In the genomic region with DNA sequence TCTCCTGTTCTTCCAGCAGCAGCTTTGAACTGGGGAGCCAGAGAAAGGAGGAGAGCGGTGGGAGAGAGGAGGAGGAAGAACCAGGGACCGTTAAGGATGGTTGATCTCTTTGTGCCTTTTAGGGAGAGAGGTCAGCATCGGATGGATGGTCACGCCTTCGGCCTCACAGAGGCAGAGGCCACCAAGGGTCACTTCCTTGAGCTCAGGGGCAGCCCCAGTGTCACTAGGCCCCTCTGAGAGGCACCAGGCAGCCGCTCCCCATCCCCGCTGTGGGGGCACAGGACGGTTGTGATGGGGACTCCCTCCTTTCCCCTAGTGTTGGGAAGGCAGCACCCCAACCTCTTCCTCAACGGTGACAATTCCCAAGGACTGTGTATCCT, we compare ENCODE assay signal across 22 cellular contexts.
"Had no signal": no experiment of that assay in that cellular context is flagged by ENCODE, and none has a peak within 500 bp of the region (broad histone marks: within the 10 kb centered on the region; RNA-seq: fewer than 3 reads in every experiment).

No MANE protein-coding gene starts in this region.

- H3K36me3 ChIP-seq: esophagus muscularis mucosa, gastrocnemius medialis, heart right ventricle, lower lobe of right lung, prostate gland, right lobe of liver, suprapubic skin, thyroid gland had no signal

- DNase-seq: effector memory CD8-positive, alpha-beta T cell; heart right ventricle; kidney glomerular epithelial cell; lower lobe of right lung; naive thymus-derived CD4-positive, alpha-beta T cell; occipital lobe; stimulated activated CD4-positive, alpha-beta T cell treated with anti-CD3 and anti-CD28 coated beads, Interleukin-2, amount 100 ng/mL, for 24 hours; stimulated activated naive CD4-positive, alpha-beta T cell; thyroid gland had no signal

- H3K9me3 Mint-ChIP-seq: dendritic cell treated with granulocyte-macrophage colony-stimulating factor and Interleukin-4, amounts not matched to agents 40 ng/mL and 50 ng/mL, for 4 days; effector memory CD8-positive, alpha-beta T cell had no signal

- H3K79me2 ChIP-seq: parathyroid adenoma had no signal

- H3K9me3 ChIP-seq: gastrocnemius medialis, lower lobe of right lung, prostate gland, right lobe of liver, thyroid gland had no signal

- FAIRE-seq: islet of Langerhans, urothelium cell line had no signal

- H3K27ac Mint-ChIP-seq: dendritic cell treated with granulocyte-macrophage colony-stimulating factor and Interleukin-4, amounts not matched to agents 40 ng/mL and 50 ng/mL, for 4 days; effector memory CD8-positive, alpha-beta T cell; memory B cell; naive thymus-derived CD4-positive, alpha-beta T cell had no signal

- H3K4me3 Mint-ChIP-seq: dendritic cell treated with granulocyte-macrophage colony-stimulating factor and Interleukin-4, amounts not matched to agents 40 ng/mL and 50 ng/mL, for 4 days; effector memory CD8-positive, alpha-beta T cell; memory B cell; naive thymus-derived CD4-positive, alpha-beta T cell had no signal

- ATAC-seq: effector memory CD8-positive, alpha-beta T cell; gastrocnemius medialis; heart right ventricle; left lobe of liver; lower lobe of right lung; naive thymus-derived CD4-positive, alpha-beta T cell; right lobe of liver had no signal

- H3K4me1 ChIP-seq: esophagus muscularis mucosa, gastrocnemius medialis, heart right ventricle, lower lobe of right lung, parathyroid adenoma, prostate gland, right lobe of liver, thyroid gland had no signal

- H3K27me3 ChIP-seq: gastrocnemius medialis, right lobe of liver, thyroid gland had no signal

- H3K36me3 Mint-ChIP-seq: type B pancreatic cell had no signal

- H3K9ac ChIP-seq: parathyroid adenoma had no signal

- H2AFZ ChIP-seq: parathyroid adenoma had no signal

- H3K4me3 ChIP-seq: esophagus muscularis mucosa, gastrocnemius medialis, heart right ventricle, lower lobe of right lung, prostate gland, right lobe of liver, suprapubic skin, thyroid gland had no signal

- H3K27ac ChIP-seq: epithelial cell of prostate, esophagus muscularis mucosa, gastrocnemius medialis, heart right ventricle, lower lobe of right lung, parathyroid adenoma, prostate gland, right lobe of liver, suprapubic skin, thyroid gland had no signal
